Comparison of ENCODE assay signal across 21 cellular contexts in the genomic region with DNA sequence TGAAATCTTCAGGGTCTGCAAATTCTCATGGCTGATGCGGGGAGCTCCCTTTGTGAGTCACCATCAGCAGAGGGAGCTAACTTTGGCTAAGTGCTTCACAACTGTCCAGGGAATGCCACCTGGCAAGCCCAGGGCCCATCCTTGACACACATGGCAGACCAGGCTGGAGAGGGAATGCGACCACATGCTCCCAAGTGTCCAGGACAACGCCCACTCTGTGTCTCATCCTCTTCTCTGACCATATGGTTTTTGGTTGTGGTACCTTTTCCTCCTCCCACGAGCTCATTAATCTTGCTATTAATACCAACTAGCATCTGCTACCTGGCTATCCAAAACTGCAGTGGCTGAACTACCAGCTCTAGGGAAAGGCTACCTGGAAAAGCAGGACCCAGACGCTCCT. TPM values are rescaled to one million over a fixed set of nuclear protein-coding genes. Genes with fewer than 3 reads are reported as not detected.
DNase-seq lines count a peak whose midpoint lies in the region; TF ChIP-seq lines count a peak whose summit lies in the region.
"Had no signal": no experiment of that assay in that cellular context is flagged by ENCODE, and none has a peak within 500 bp of the region (broad histone marks: within the 10 kb centered on the region; RNA-seq: fewer than 3 reads in every experiment).

No MANE protein-coding gene starts in this region.

- H3K4me3 Mint-ChIP-seq in glutamatergic neuron (ENCODE audit: unreplicated experiment) (peak overlapping the region; percentile 71), nephron progenitor cell (no peak overlapping the region)
- H3K4me3 Mint-ChIP-seq: memory B cell; T-helper 2 cell treated with Interferon-gamma antibody and Interleukin-4, amounts not matched to agents 5 μg/mL and 100 μg/mL, for 36 hours; type B pancreatic cell had no signal

- H3K9me3 ChIP-seq in BLaER1 (no peaks in the 10 kb centered on the region), WERI-Rb-1 (ENCODE audit: severe bottlenecking) (no peaks in the 10 kb centered on the region), SK-N-SH (no peaks in the 10 kb centered on the region), HAP-1 (no peaks in the 10 kb centered on the region)
- H3K9me3 ChIP-seq: heart left ventricle had no signal

- peak overlapping the region; percentile 97 for H3K27ac Mint-ChIP-seq in glutamatergic neuron (ENCODE audit: unreplicated experiment)
- no peak overlapping the region for H3K27ac Mint-ChIP-seq in nephron progenitor cell
- H3K27ac Mint-ChIP-seq: activated naive CD4-positive, alpha-beta T cell treated with anti-CD3 and anti-CD28 coated beads, Interleukin-2, amount 50 U/mL, for 72 hours; activated T-helper 2 cell treated with anti-CD3 and anti-CD28 coated beads, Interferon-gamma antibody, Interleukin-2, Interleukin-4, amounts not matched to agents 10 μg/mL and 5 μg/mL and 100 μg/mL, durations not matched to agents 14 hours and 24 hours and 36 hours; memory B cell; T-helper 2 cell treated with Interferon-gamma antibody and Interleukin-4, amounts not matched to agents 5 μg/mL and 100 μg/mL, for 36 hours; type B pancreatic cell had no signal

- H3K79me2 ChIP-seq in SK-N-SH (ENCODE audit: insufficient read depth): no peaks in the 10 kb centered on the region

- H3K36me3 ChIP-seq in BLaER1: peaks cover 16% of the 10 kb centered on the region; the same call in 1 of the 2 replicates
- 0 out of 2 replicates have a peak, but pooled peaks cover 2% of the 10 kb centered on the region for H3K36me3 ChIP-seq in WERI-Rb-1
- peaks cover 2 to 6% of the 10 kb centered on the region in 2 experiments for H3K36me3 ChIP-seq in SK-N-SH (replicated peaks in 1 of 2; ENCODE audit: control insufficient read depth in 1 of 2, insufficient read depth in 2 of 2, low read length in 1 of 2)
- H3K36me3 ChIP-seq in HAP-1 (replicated peaks): no peaks in the 10 kb centered on the region

- H3K27me3 Mint-ChIP-seq in glutamatergic neuron (ENCODE audit: unreplicated experiment) (peaks cover 9% of the 10 kb centered on the region), nephron progenitor cell (ENCODE audit: low read depth, poor library complexity) (no peaks in the 10 kb centered on the region)
- H3K27me3 Mint-ChIP-seq: memory B cell, type B pancreatic cell had no signal

- in situ Hi-C loops in HAP-1 (cut with MboI; ENCODE audit: low sequenced_read_pairs): loop anchor here (10.0 kb wide), 1 partner anchor 136 kb away; no protein-coding TSS in a partner anchor

- H3K9me2 ChIP-seq in SK-N-SH: no peaks in the 10 kb centered on the region

- H3K36me3 Mint-ChIP-seq in glutamatergic neuron (ENCODE audit: unreplicated experiment) (peaks cover 10% of the 10 kb centered on the region), nephron progenitor cell (ENCODE audit: low read depth) (peaks cover 19% of the 10 kb centered on the region)

- H3K4me2 ChIP-seq in BLaER1: peak overlapping the region; percentile 52
- H3K4me2 ChIP-seq in SK-N-SH: no peak overlapping the region

- POLR2A ChIA-PET in SK-N-SH (lab: Yijun Ruan, JAX): no interaction called here

- H3K27ac ChIP-seq in BLaER1 (no peak overlapping the region), WERI-Rb-1 (peak overlapping the region; percentile 27), SK-N-SH (ENCODE audit: low read depth in 2 of 2, low read length in 1 of 2) (no peak overlapping the region)
- H3K27ac ChIP-seq: heart left ventricle, skin epidermis had no signal

- no peak overlapping the region for H3K9ac ChIP-seq in BLaER1
- H3K9ac ChIP-seq in SK-N-SH: no peak overlapping the region

- H2AFZ ChIP-seq in SK-N-SH (ENCODE audit: low read depth): no peak overlapping the region

- H3K4me1 ChIP-seq in BLaER1: peaks cover 79% of the 10 kb centered on the region
- H3K4me1 ChIP-seq in SK-N-SH (ENCODE audit: control insufficient read depth in 1 of 2, insufficient read depth in 2 of 2, low read depth in 1 of 2, low read length in 1 of 2): peaks cover 0 to 4% of the 10 kb centered on the region in 2 experiments; a peak in 1 of 4 replicates
- peaks cover 6% of the 10 kb centered on the region for H3K4me1 ChIP-seq in HAP-1

- TF ChIP-seq EP300 in SK-N-SH (IDR thresholded peaks at IDR 0.05; ENCODE audit: borderline replicate concordance in 1 of 2, low read depth in 1 of 2, low read length in 1 of 2): no peak

- H3K27me3 ChIP-seq in BLaER1 (no peaks in the 10 kb centered on the region), WERI-Rb-1 (ENCODE audit: insufficient read depth, low read depth, severe bottlenecking) (no peaks in the 10 kb centered on the region), SK-N-SH (ENCODE audit: insufficient read depth) (no peaks in the 10 kb centered on the region), HAP-1 (ENCODE audit: low read depth) (no peaks in the 10 kb centered on the region)
- H3K27me3 ChIP-seq: heart left ventricle had no signal

- TF ChIP-seq CTCF in WERI-Rb-1 (IDR thresholded peaks at IDR 0.05; ENCODE audit: low read depth, low read length) (no peak), glutamatergic neuron (IDR thresholded peaks at IDR 0.05; ENCODE audit: partially characterized antibody, unreplicated experiment) (no peak), GM10266 (IDR thresholded peaks at IDR 0.05; ENCODE audit: control insufficient read depth, insufficient read depth, low read depth, missing control alignments) (no peak), nephron progenitor cell (IDR thresholded peaks at IDR 0.05) (no peak), SK-N-SH (IDR thresholded peaks at IDR 0.05) (no peak)

- no peaks in the 10 kb centered on the region for H3F3A ChIP-seq in SK-N-SH (replicated peaks; ENCODE audit: insufficient read depth)

- no peak overlapping the region for H3K4me3 ChIP-seq in BLaER1
- no peak overlapping the region for H3K4me3 ChIP-seq in WERI-Rb-1 (ENCODE audit: low read depth, low read length)
- no peak overlapping the region for H3K4me3 ChIP-seq in SK-N-SH (ENCODE audit: low read depth in 2 of 2, low read length in 1 of 2)
- H3K4me3 ChIP-seq in HAP-1: no peak overlapping the region
- H3K4me3 ChIP-seq: heart left ventricle, skin epidermis had no signal

- DNase-seq in NCI-H2171 treated with DMSO at 0.1 percent for 48 hours (lab: John Stamatoyannopoulos, UW): peak; percentile 84
- DNase-seq in WERI-Rb-1: peak; percentile 51
- DNase-seq in glutamatergic neuron: peak; percentile 74
- DNase-seq in GM10266 (ENCODE audit: extremely low spot score): no peak
- no peak for DNase-seq in nephron progenitor cell
- DNase-seq in SK-N-SH: no peak
- DNase-seq in HAP-1 (ENCODE audit: low spot score in 2 of 2): no peak
- DNase-seq: 8988T; activated CD8-positive, alpha-beta memory T cell treated with anti-CD3 and anti-CD28 coated beads, Interleukin-2, amount 50 U/mL, for 48 hours; aorta; DMS79 treated with DMSO at 0.1 percent for 48 hours; left cardiac atrium; NCI-H1105 treated with DMSO at 0.1 percent for 48 hours had no signal

- H4K20me1 ChIP-seq in BLaER1: 0 out of 2 replicates have a peak, but pooled peaks cover 5% of the 10 kb centered on the region
- no peaks in the 10 kb centered on the region for H4K20me1 ChIP-seq in SK-N-SH (ENCODE audit: insufficient read depth)

- no peak for TF ChIP-seq RAD21 in SK-N-SH (IDR thresholded peaks at IDR 0.05; ENCODE audit: low read length)

- CTCF ChIA-PET in SK-N-SH (lab: Yijun Ruan, JAX): interaction anchor here (0.6 to 5.5 kb wide), 8 partner anchors 13 to 1005 kb away, joined by 3 to 44 read pairs (median 4); no protein-coding TSS in a partner anchor

- 96% methylated on average over 5 of the region's 5 CpGs for WGBS in SK-N-SH (ENCODE audit: low lambda C conversion rate)

- H3K9me3 Mint-ChIP-seq in glutamatergic neuron (ENCODE audit: unreplicated experiment) (peaks cover 13% of the 10 kb centered on the region), nephron progenitor cell (no peaks in the 10 kb centered on the region)
- H3K9me3 Mint-ChIP-seq: activated naive CD4-positive, alpha-beta T cell treated with anti-CD3 and anti-CD28 coated beads, Interleukin-2, amount 50 U/mL, for 72 hours; activated T-helper 2 cell treated with anti-CD3 and anti-CD28 coated beads, Interferon-gamma antibody, Interleukin-2, Interleukin-4, amounts not matched to agents 10 μg/mL and 5 μg/mL and 100 μg/mL, durations not matched to agents 14 hours and 24 hours and 36 hours; memory B cell; T-helper 2 cell treated with Interferon-gamma antibody and Interleukin-4, amounts not matched to agents 5 μg/mL and 100 μg/mL, for 36 hours; type B pancreatic cell had no signal

- H3K4me1 Mint-ChIP-seq in glutamatergic neuron (ENCODE audit: low read depth, unreplicated experiment) (peaks cover 24% of the 10 kb centered on the region), nephron progenitor cell (peaks cover 21% of the 10 kb centered on the region)
- H3K4me1 Mint-ChIP-seq: memory B cell had no signal

TF ChIP-seq in SK-N-SH, 30 proteins besides CTCF, POLR2A, EP300 and RAD21 (continues in another document):
- TF ChIP-seq ELF1 (IDR thresholded peaks at IDR 0.05) (no peak), USF2 (IDR thresholded peaks at IDR 0.05; ENCODE audit: borderline replicate concordance, low read depth, low read length) (no peak), EZH2phosphoT487 (IDR thresholded peaks at IDR 0.05; ENCODE audit: borderline replicate concordance, low read depth) (no peak)

RNA-seq across cellular contexts. Expression of gene CLSTN1, which starts 37.1 kb away (rescaled TPM):
- total RNA-seq in glutamatergic neuron (ENCODE audit: unreplicated experiment): 139 TPM
- polyA plus RNA-seq in SK-N-SH (2012; rRNA removed): 23.1 and 59.6 TPM in 2 replicates
- polyA plus RNA-seq in SK-N-SH (2012; cell fraction: cytosol; rRNA removed): 41.2 and 50.0 TPM in 2 replicates
- polyA plus RNA-seq in SK-N-SH (2012; cell fraction: nucleus; rRNA removed): 82.8 and 84.4 TPM in 2 replicates

RNA-seq across cellular contexts. Expression of gene CTNNBIP1, which starts 49.2 kb away (rescaled TPM):
- total RNA-seq in glutamatergic neuron (ENCODE audit: unreplicated experiment): 50.7 TPM
- 40.2 and 57.6 TPM in 2 replicates for polyA plus RNA-seq in SK-N-SH (2012; rRNA removed)
- 29.3 and 41.4 TPM in 2 replicates for polyA plus RNA-seq in SK-N-SH (2012; cell fraction: cytosol; rRNA removed)
- 15.9 and 25.4 TPM in 2 replicates for polyA plus RNA-seq in SK-N-SH (2012; cell fraction: nucleus; rRNA removed)

Comparison
In these comparisons a context has a peak if more than half of its experiments do, and no peak if none do; other contexts are left out.
1. DNase-seq: peak in NCI-H2171 treated with DMSO at 0.1 percent for 48 hours (single experiment), WERI-Rb-1 (single experiment) and glutamatergic neuron (single experiment); none in GM10266 (single experiment), nephron progenitor cell (single experiment), SK-N-SH (single experiment) and HAP-1 (0 of 2).